ENCODE assay signal across 8 cellular contexts in genomic region chr9:14768561-14769234, GRCh38. TPM values are rescaled to one million over a fixed set of nuclear protein-coding genes. Genes with fewer than 3 reads are reported as not detected.
DNase-seq lines count a peak whose midpoint lies in the region; ATAC-seq and TF ChIP-seq lines count a peak whose summit lies in the region.

No MANE protein-coding gene starts in this region.

- TF ChIP-seq CTCF in MCF 10A (IDR thresholded peaks at IDR 0.05; ENCODE audit: unreplicated experiment) = peak; percentile 67
- peak; percentile 60 for TF ChIP-seq CTCF in kidney epithelial cell (IDR thresholded peaks at IDR 0.05; ENCODE audit: insufficient read depth, low read length, poor library complexity, severe bottlenecking)
- peak; percentile 63 to 74 (median 70) for TF ChIP-seq CTCF in transverse colon (IDR thresholded peaks at IDR 0.05)

- H3K36me3 ChIP-seq in kidney epithelial cell (ENCODE audit: control insufficient read depth, insufficient read depth, low read length) (no peaks in the 10 kb centered on the region), transverse colon (no peaks in the 10 kb centered on the region)

- no peak overlapping the region for H3K4me3 ChIP-seq in kidney epithelial cell (ENCODE audit: low read depth, low read length)
- H3K4me3 ChIP-seq in transverse colon = no peak overlapping the region

- POLR2A ChIA-PET in MCF 10A (lab: Yijun Ruan, JAX) = interaction anchor here (0.7 kb wide), 1 partner anchor 11 kb away, joined by 3 read pairs; no protein-coding TSS in a partner anchor

- in situ Hi-C loops in transverse colon (cut with MboI; ENCODE audit: low pct_ligation_motif_present in 1 of 4, low pct_unique_long_range_greater_than_20kb in 1 of 4, low sequenced_read_pairs in 3 of 4) = loop anchor here in 1 of 4 donors (25.0 kb wide), 2 partner anchors 156 to 369 kb away; no protein-coding TSS in a partner anchor

- DNase-seq in D341Med (ENCODE audit: low spot score) (peak; percentile 57), HCEC 1CT (peak; percentile 24), NCI-H446 treated with DMSO at 0.1 percent for 48 hours (lab: John Stamatoyannopoulos, UW) (peak; percentile 75), MCF 10A (ENCODE audit: unreplicated experiment) (peak; percentile 61), kidney epithelial cell (ENCODE audit: low read depth) (peak; percentile 19), transverse colon (no peak), 8988T (no peak)

- WGBS in transverse colon (ENCODE audit: low coverage in 1 of 2), 2 donors = 16 to 19% methylated on average over 6 of the region's 6 CpGs

- no peak overlapping the region for H3K4me3 Mint-ChIP-seq in MCF 10A (ENCODE audit: unreplicated experiment)

- H3K9me3 Mint-ChIP-seq in MCF 10A (ENCODE audit: unreplicated experiment) = no peaks in the 10 kb centered on the region

- intact Hi-C loops in MCF 10A (cut with micrococcal nuclease) = loop anchor here (1.0 to 2.0 kb wide), 3 partner anchors 152 to 1734 kb away; no protein-coding TSS in a partner anchor
- intact Hi-C loops in transverse colon (cut with DNase I; ENCODE audit: low total_unique reads) = no loop called here

- no peaks in the 10 kb centered on the region for H3K4me1 Mint-ChIP-seq in MCF 10A (ENCODE audit: insufficient read depth, unreplicated experiment)

- TF ChIP-seq POLR2A in transverse colon (IDR thresholded peaks at IDR 0.05) = no peak

- H3K4me1 ChIP-seq in transverse colon = peaks cover 0 to 4% (median 0%) of the 10 kb centered on the region in 4 donors

- no peak overlapping the region for H3K27ac ChIP-seq in transverse colon

- no peak for ATAC-seq in GM21723 (IDR thresholded peaks at IDR 0.05; ENCODE audit: unreplicated experiment)

- BruUV-seq in MCF 10A (replicated peaks; lab: Mats Ljungman, UMichigan) = no TSS peak

- no peaks in the 10 kb centered on the region for H3K27me3 ChIP-seq in kidney epithelial cell (ENCODE audit: control insufficient read depth, insufficient read depth, low read length)
- H3K27me3 ChIP-seq in transverse colon = no peaks in the 10 kb centered on the region

- CTCF ChIA-PET in MCF 10A (lab: Yijun Ruan, JAX) = interaction anchor here (0.5 to 6.6 kb wide), 43 partner anchors 9 to 1774 kb away, joined by 3 to 102 read pairs (median 4); no protein-coding TSS in a partner anchor

- peaks cover 59% of the 10 kb centered on the region for H3K27me3 Mint-ChIP-seq in MCF 10A (ENCODE audit: insufficient read depth, unreplicated experiment)

- H3K9me3 ChIP-seq in transverse colon = no peaks in the 10 kb centered on the region

- H3K27ac Mint-ChIP-seq in MCF 10A (ENCODE audit: low read depth, unreplicated experiment) = peak overlapping the region; percentile 31

- H3K36me3 Mint-ChIP-seq in MCF 10A (ENCODE audit: insufficient read depth, unreplicated experiment) = no peaks in the 10 kb centered on the region

- no peak for TF ChIP-seq EP300 in transverse colon (IDR thresholded peaks at IDR 0.05; ENCODE audit: low read depth)

RNA-seq across cellular contexts. Expression of gene CER1, which starts 46.2 kb away (rescaled TPM):
- not detected in 2 replicates for total RNA-seq in MCF 10A (2022)
- not detected in 2 replicates for total RNA-seq in kidney epithelial cell
- total RNA-seq in transverse colon = under 1 TPM in 1 of 4 donors, not detected in 3; 0.48 TPM

Comparison
In these comparisons a context has a peak if more than half of its experiments do, and no peak if none do; other contexts are left out.
1. DNase-seq: peak in D341Med (single experiment), HCEC 1CT (single experiment), NCI-H446 treated with DMSO at 0.1 percent for 48 hours (single experiment), MCF 10A (single experiment) and kidney epithelial cell (single experiment); none in transverse colon (single experiment) and 8988T (single experiment).
2. Peak in every context shown above with its lines, with median percentiles within 50 percentile points of each other: CTCF ChIP-seq.